1 cellular context compared by ENCODE assay signal in the genomic region with DNA sequence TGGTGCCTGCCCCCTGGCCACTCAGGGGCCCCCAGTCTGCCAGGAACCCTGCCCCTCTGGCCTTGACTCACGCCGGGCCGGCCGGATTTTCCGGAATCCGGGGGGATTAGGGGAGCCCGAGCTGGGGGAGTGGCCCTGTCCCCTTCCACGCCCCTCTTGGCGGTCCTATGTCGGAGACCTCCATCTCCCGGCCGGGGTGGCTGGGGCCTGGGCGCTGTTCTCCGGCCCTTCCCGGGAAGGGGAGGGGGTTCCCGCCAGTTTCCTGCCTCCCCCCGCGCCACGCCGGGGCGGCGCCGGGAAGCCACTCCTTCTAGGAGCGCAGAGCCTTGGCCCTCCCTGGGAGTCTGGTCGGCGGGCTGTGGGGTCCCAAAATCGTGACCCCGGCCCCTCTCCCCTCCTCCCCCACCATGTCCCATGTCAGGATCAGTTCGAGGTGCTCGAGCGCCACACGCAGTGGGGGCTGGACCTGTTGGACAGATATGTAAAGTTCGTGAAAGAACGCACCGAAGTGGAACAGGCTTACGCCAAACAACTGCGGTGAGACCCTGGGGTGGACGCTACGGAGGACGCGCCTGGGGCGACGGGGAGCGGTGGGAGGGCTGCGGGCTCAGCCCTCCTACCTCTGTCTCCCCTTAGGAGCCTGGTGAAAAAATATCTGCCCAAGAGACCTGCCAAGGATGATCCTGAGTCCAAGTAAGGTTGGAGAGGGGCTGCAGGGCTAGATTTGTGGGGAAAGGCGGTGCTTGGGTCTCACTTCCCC.
TF ChIP-seq lines count a peak whose summit lies in the region.

No MANE protein-coding gene starts in this region.

TF ChIP-seq in H1, 55 proteins besides CTCF, POLR2A, EP300 and RAD21:
- TF ChIP-seq PHF8 (conservative IDR thresholded peaks at IDR 0.05; ENCODE audit: low read depth, low read length): 0 out of 2 replicates have a peak, but pooled peaks have one; percentile 23
- TF ChIP-seq ZNF274 (IDR thresholded peaks at IDR 0.05; ENCODE audit: borderline replicate concordance, extremely low read depth, low read length): no peak
- no peak for TF ChIP-seq GABPA (IDR thresholded peaks at IDR 0.05; ENCODE audit: borderline replicate concordance, insufficient read depth, low read length)
- TF ChIP-seq POU5F1 (IDR thresholded peaks at IDR 0.05; ENCODE audit: low read depth, low read length): no peak
- no peak for TF ChIP-seq TCF12 (IDR thresholded peaks at IDR 0.05; ENCODE audit: low read depth, low read length)
- peak; percentile 15; the same call in 1 of the 2 replicates for TF ChIP-seq SP1 (IDR thresholded peaks at IDR 0.05; ENCODE audit: low read depth, low read length)
